ENCODE assay signal across 8 cellular contexts in genomic region chr1:101506541-101507164, GRCh38.
DNase-seq lines count a peak whose midpoint lies in the region; ATAC-seq and TF ChIP-seq lines count a peak whose summit lies in the region.

No MANE protein-coding gene starts in this region.

- peak; percentile 72 for ATAC-seq in GM21717 (IDR thresholded peaks at IDR 0.05; ENCODE audit: unreplicated experiment)
- peak; percentile 72 for ATAC-seq in T-helper 17 cell
- ATAC-seq in naive thymus-derived CD4-positive, alpha-beta T cell: peak; percentile 73

- H3K36me3 Mint-ChIP-seq in T-helper 17 cell (ENCODE audit: low read depth) (no peaks in the 10 kb centered on the region), endothelial cell (ENCODE audit: low read depth, unreplicated experiment) (no peaks in the 10 kb centered on the region)
- H3K36me3 Mint-ChIP-seq in naive thymus-derived CD4-positive, alpha-beta T cell: no peaks in the 10 kb centered on the region

- H3K36me3 ChIP-seq in Loucy (ENCODE audit: insufficient read depth, low read length): no peaks in the 10 kb centered on the region
- H3K36me3 ChIP-seq in naive thymus-derived CD4-positive, alpha-beta T cell (ENCODE audit: control insufficient read depth in 2 of 3, insufficient read depth in 3 of 3, low read length in 3 of 3): no peaks in the 10 kb centered on the region

- no peaks in the 10 kb centered on the region for H3K4me1 ChIP-seq in Loucy (ENCODE audit: insufficient read depth, low read length, poor library complexity, severe bottlenecking)
- no peaks in the 10 kb centered on the region for H3K4me1 ChIP-seq in naive thymus-derived CD4-positive, alpha-beta T cell (ENCODE audit: control insufficient read depth in 2 of 2, insufficient read depth in 2 of 2, low read length in 2 of 2)

- H3K27me3 Mint-ChIP-seq in T-helper 17 cell (peaks cover 24% of the 10 kb centered on the region), endothelial cell (ENCODE audit: unreplicated experiment) (peaks cover 1% of the 10 kb centered on the region)
- H3K27me3 Mint-ChIP-seq in naive thymus-derived CD4-positive, alpha-beta T cell: peaks cover 0 to 28% (median 0%) of the 10 kb centered on the region in 5 donors

- H3K4me3 Mint-ChIP-seq in T-helper 17 cell: no peak overlapping the region
- no peak overlapping the region for H3K4me3 Mint-ChIP-seq in endothelial cell (ENCODE audit: unreplicated experiment)
- no peak overlapping the region for H3K4me3 Mint-ChIP-seq in naive thymus-derived CD4-positive, alpha-beta T cell

- H3K27ac Mint-ChIP-seq in T-helper 17 cell: no peak overlapping the region
- no peak overlapping the region for H3K27ac Mint-ChIP-seq in endothelial cell (ENCODE audit: unreplicated experiment)
- no peak overlapping the region for H3K27ac Mint-ChIP-seq in naive thymus-derived CD4-positive, alpha-beta T cell

- no peak overlapping the region for H3K9ac ChIP-seq in Loucy (ENCODE audit: low read depth, low read length, poor library complexity, severe bottlenecking)

- H3K4me1 Mint-ChIP-seq in T-helper 17 cell: peaks cover 3% of the 10 kb centered on the region
- no peaks in the 10 kb centered on the region for H3K4me1 Mint-ChIP-seq in endothelial cell (ENCODE audit: unreplicated experiment)
- peaks cover 0 to 1% (median 0%) of the 10 kb centered on the region in 7 donors for H3K4me1 Mint-ChIP-seq in naive thymus-derived CD4-positive, alpha-beta T cell

- intact Hi-C loops in naive thymus-derived CD4-positive, alpha-beta T cell (cut with micrococcal nuclease): loop anchor here in 1 of 2 donors (1.0 to 5.0 kb wide), 3 partner anchors 61 to 1956 kb away; no protein-coding TSS in a partner anchor

- H3K4me3 ChIP-seq in Loucy (ENCODE audit: low read length, poor library complexity, severe bottlenecking): no peak overlapping the region
- no peak overlapping the region for H3K4me3 ChIP-seq in naive thymus-derived CD4-positive, alpha-beta T cell (ENCODE audit: low read length)

- CTCF ChIA-PET in naive thymus-derived CD4-positive, alpha-beta T cell (lab: Charles Lee): interaction anchor here (0.7 to 1.9 kb wide), 6 partner anchors 12 to 1954 kb away, joined by 3 to 7 read pairs (median 4); no protein-coding TSS in a partner anchor

- no peaks in the 10 kb centered on the region for H3K79me2 ChIP-seq in Loucy (ENCODE audit: insufficient read depth, low read length)

- TF ChIP-seq CTCF in Loucy (conservative IDR thresholded peaks at IDR 0.05; ENCODE audit: low read length) (peak; percentile 91), endothelial cell (IDR thresholded peaks at IDR 0.05; ENCODE audit: unreplicated experiment) (peak; percentile 75)

- no peak overlapping the region for H3K27ac ChIP-seq in naive thymus-derived CD4-positive, alpha-beta T cell (ENCODE audit: low read depth, low read length)

- H3K9me3 ChIP-seq in Loucy (ENCODE audit: insufficient read depth, low read depth, low read length): no peaks in the 10 kb centered on the region
- H3K9me3 ChIP-seq in T-helper 17 cell (ENCODE audit: control insufficient read depth, low read length, poor library complexity, severe bottlenecking): no peaks in the 10 kb centered on the region
- H3K9me3 ChIP-seq in naive thymus-derived CD4-positive, alpha-beta T cell (ENCODE audit: control insufficient read depth in 2 of 3, low read length in 3 of 3): no peaks in the 10 kb centered on the region

- POLR2A ChIA-PET in naive thymus-derived CD4-positive, alpha-beta T cell (lab: Charles Lee): interaction anchor here (0.8 kb wide), 1 partner anchor 96 kb away, joined by 3 read pairs; no protein-coding TSS in a partner anchor

- no peaks in the 10 kb centered on the region for H3F3A ChIP-seq in Loucy (ENCODE audit: low read depth)

- H3K9me2 ChIP-seq in Loucy (replicated peaks; ENCODE audit: low read depth, low read length): no peaks in the 10 kb centered on the region

- DNase-seq in activated CD4-positive, alpha-beta T cell treated with anti-CD3 and anti-CD28 coated beads for 24 hours (ENCODE audit: low read depth in 2 of 2): peak; percentile 9 to 42
- no peak for DNase-seq in activated CD4-positive, alpha-beta T cell treated with anti-CD3 and anti-CD28 coated beads for 1 hour
- DNase-seq in T-helper 17 cell (peak in 1 of 3 donors; percentile 31), endothelial cell (ENCODE audit: low spot score) (peak; percentile 55), ecto neural progenitor cell (ENCODE audit: low spot score) (no peak)
- DNase-seq in naive thymus-derived CD4-positive, alpha-beta T cell: peak in 6 of 9 donors; percentile 8 to 56 (median 44)

- H2AFZ ChIP-seq in Loucy (ENCODE audit: low read length): no peak overlapping the region

- H3K4me2 ChIP-seq in Loucy (ENCODE audit: low read depth, low read length, poor library complexity, severe bottlenecking): no peak overlapping the region

- H3K9me3 Mint-ChIP-seq in endothelial cell (ENCODE audit: unreplicated experiment): no peaks in the 10 kb centered on the region
- no peaks in the 10 kb centered on the region for H3K9me3 Mint-ChIP-seq in naive thymus-derived CD4-positive, alpha-beta T cell

- no peaks in the 10 kb centered on the region for H4K20me1 ChIP-seq in Loucy (ENCODE audit: insufficient read depth, low read length, poor library complexity, severe bottlenecking)

- no peaks in the 10 kb centered on the region for H3K27me3 ChIP-seq in Loucy (ENCODE audit: insufficient read depth, low read length, poor library complexity, severe bottlenecking)
- H3K27me3 ChIP-seq in naive thymus-derived CD4-positive, alpha-beta T cell (ENCODE audit: control insufficient read depth in 2 of 2, insufficient read depth in 2 of 2, low read length in 2 of 2): no peaks in the 10 kb centered on the region

Comparison
In these comparisons a context has a peak if more than half of its experiments do, and no peak if none do; other contexts are left out.
1. DNase-seq: peak in activated CD4-positive, alpha-beta T cell treated with anti-CD3 and anti-CD28 coated beads for 24 hours (2 of 2), endothelial cell (single experiment) and naive thymus-derived CD4-positive, alpha-beta T cell (6 of 9); none in activated CD4-positive, alpha-beta T cell treated with anti-CD3 and anti-CD28 coated beads for 1 hour (single experiment) and ecto neural progenitor cell (single experiment).
2. Peak in every context shown above with its lines, with median percentiles within 50 percentile points of each other: ATAC-seq.